21 cellular contexts compared by ENCODE assay signal in genomic region chr22:48841881-48842582, GRCh38.
"Had no signal": no experiment of that assay in that cellular context is flagged by ENCODE, and none has a peak within 500 bp of the region (broad histone marks: within the 10 kb centered on the region; RNA-seq: fewer than 3 reads in every experiment).

No MANE protein-coding gene starts in this region.

- DNase-seq: activated B cell treated with CpG ODN at 0.5 μM for 24 hours; activated CD4-positive, alpha-beta T cell treated with anti-CD3 and anti-CD28 coated beads for 4 hours; activated CD4-positive, alpha-beta T cell treated with anti-CD3 and anti-CD28 coated beads, Interleukin-2, amount 50 U/mL, for 48 hours; activated CD8-positive, alpha-beta memory T cell treated with anti-CD3 and anti-CD28 coated beads, Interleukin-2, amount 50 U/mL, for 48 hours; activated effector memory CD4-positive, alpha-beta T cell treated with anti-CD3 and anti-CD28 coated beads, Interleukin-2, amount 50 U/mL, for 16 hours; activated naive CD4-positive, alpha-beta T cell treated with anti-CD3 and anti-CD28 coated beads, Interleukin-2, amount 50 U/mL, for 16 hours; activated naive CD8-positive, alpha-beta T cell treated with anti-CD3 and anti-CD28 coated beads, Interleukin-2, amount 50 U/mL, for 24 hours; activated T-cell treated with anti-CD3 and anti-CD28 coated beads, Interleukin-2, amount 50 U/mL, for 72 hours; heart right ventricle; left ventricle myocardium inferior; mammary epithelial cell; naive thymus-derived CD8-positive, alpha-beta T cell; stimulated activated CD4-positive, alpha-beta T cell treated with anti-CD3 and anti-CD28 coated beads, Interleukin-12 subunit alpha, Interleukin-12 subunit beta, amount 100 ng/mL, for 4 hours; stimulated activated CD4-positive, alpha-beta T cell treated with anti-CD3 and anti-CD28 coated beads, Interleukin-4, amount 100 ng/mL, for 4 hours; stimulated activated naive CD8-positive, alpha-beta T cell treated with anti-CD3 and anti-CD28 coated beads, Interleukin-15, Interleukin-2, amounts not matched to agents 100 U/mL and 50 U/mL, for 24 hours; T-helper 17 cell; upper lobe of left lung had no signal

- H3K27me3 ChIP-seq: cardiac muscle cell, neural progenitor cell, upper lobe of left lung had no signal

- H3K4me1 ChIP-seq: heart right ventricle, left ventricle myocardium inferior, prostate gland, upper lobe of left lung had no signal

- H3K9ac ChIP-seq: neural progenitor cell had no signal

- H3K9me3 ChIP-seq: left ventricle myocardium inferior, prostate gland, upper lobe of left lung had no signal

- H3K4me3 ChIP-seq: cardiac muscle cell, heart right ventricle, left ventricle myocardium inferior, neural progenitor cell, prostate gland, upper lobe of left lung had no signal

- H3K36me3 ChIP-seq: cardiac muscle cell, heart right ventricle, left ventricle myocardium inferior, neural progenitor cell, prostate gland, upper lobe of left lung had no signal

- H3K4me2 ChIP-seq: neural progenitor cell had no signal

- ATAC-seq: activated naive CD8-positive, alpha-beta T cell treated with anti-CD3 and anti-CD28 coated beads, Interleukin-2, amount 50 U/mL, for 24 hours; activated T-cell treated with anti-CD3 and anti-CD28 coated beads, Interleukin-2, amount 50 U/mL, for 72 hours; heart right ventricle; naive thymus-derived CD8-positive, alpha-beta T cell; stimulated activated naive CD8-positive, alpha-beta T cell treated with anti-CD3 and anti-CD28 coated beads, Interleukin-15, Interleukin-2, amounts not matched to agents 100 U/mL and 50 U/mL, for 24 hours; T-helper 17 cell had no signal

- H3K27ac ChIP-seq: cardiac muscle cell, heart right ventricle, left ventricle myocardium inferior, neural progenitor cell, prostate gland, upper lobe of left lung had no signal

- H2AFZ ChIP-seq: neural progenitor cell had no signal

- FAIRE-seq: keratinocyte had no signal
